2 cellular contexts compared by ENCODE assay signal in the genomic region with DNA sequence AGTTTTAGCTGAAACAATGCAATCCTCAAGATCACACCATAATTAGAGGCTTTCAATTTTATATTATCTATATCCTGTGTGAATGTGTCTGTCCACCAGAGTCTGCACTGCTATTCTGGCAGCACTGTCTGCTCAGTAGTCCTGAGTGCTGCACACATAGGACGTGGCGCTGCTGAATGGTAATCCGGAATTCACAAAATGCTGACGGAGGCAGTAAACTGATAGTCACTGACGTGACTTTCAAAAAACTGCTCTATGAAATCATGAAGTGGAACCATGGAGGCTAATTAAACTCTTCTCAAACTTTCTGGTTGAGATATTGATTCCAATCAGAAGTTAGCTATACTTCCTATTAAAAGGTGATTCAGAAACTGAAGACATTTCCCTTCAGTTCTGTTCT.
A peak's percentile ranks its signal among the peaks of the same experiment; 100 is the strongest.
TF ChIP-seq lines count a peak whose summit lies in the region.

No MANE protein-coding gene starts in this region.

TF ChIP-seq in endothelial cell of umbilical vein, 7 proteins besides CTCF, POLR2A, EP300 and RAD21:
- TF ChIP-seq MYC (IDR thresholded peaks at IDR 0.05; ENCODE audit: low read depth, low read length) (no peak), EZH2 (IDR thresholded peaks at IDR 0.05; ENCODE audit: borderline replicate concordance, low read depth, low read length, severe bottlenecking) (no peak), POLR2AphosphoS5 (IDR thresholded peaks at IDR 0.05; ENCODE audit: insufficient read depth, low read depth, low read length) (no peak), MAX (IDR thresholded peaks at IDR 0.05; ENCODE audit: insufficient read depth, insufficient read length) (no peak), FOS (IDR thresholded peaks at IDR 0.05; ENCODE audit: borderline replicate concordance, insufficient read depth, low read length) (no peak), GATA2 (IDR thresholded peaks at IDR 0.05; ENCODE audit: insufficient read depth, insufficient read length, low read depth, low read length) (no peak), JUN (IDR thresholded peaks at IDR 0.05; ENCODE audit: borderline replicate concordance, insufficient read depth, insufficient read length, low read depth) (no peak)
TF ChIP-seq in endothelial cell of umbilical vein: peak in this region for 0.

TF ChIP-seq in HepG2, 621 proteins besides CTCF, POLR2A, EP300 and RAD21:
- TF ChIP-seq, protein P1, sequence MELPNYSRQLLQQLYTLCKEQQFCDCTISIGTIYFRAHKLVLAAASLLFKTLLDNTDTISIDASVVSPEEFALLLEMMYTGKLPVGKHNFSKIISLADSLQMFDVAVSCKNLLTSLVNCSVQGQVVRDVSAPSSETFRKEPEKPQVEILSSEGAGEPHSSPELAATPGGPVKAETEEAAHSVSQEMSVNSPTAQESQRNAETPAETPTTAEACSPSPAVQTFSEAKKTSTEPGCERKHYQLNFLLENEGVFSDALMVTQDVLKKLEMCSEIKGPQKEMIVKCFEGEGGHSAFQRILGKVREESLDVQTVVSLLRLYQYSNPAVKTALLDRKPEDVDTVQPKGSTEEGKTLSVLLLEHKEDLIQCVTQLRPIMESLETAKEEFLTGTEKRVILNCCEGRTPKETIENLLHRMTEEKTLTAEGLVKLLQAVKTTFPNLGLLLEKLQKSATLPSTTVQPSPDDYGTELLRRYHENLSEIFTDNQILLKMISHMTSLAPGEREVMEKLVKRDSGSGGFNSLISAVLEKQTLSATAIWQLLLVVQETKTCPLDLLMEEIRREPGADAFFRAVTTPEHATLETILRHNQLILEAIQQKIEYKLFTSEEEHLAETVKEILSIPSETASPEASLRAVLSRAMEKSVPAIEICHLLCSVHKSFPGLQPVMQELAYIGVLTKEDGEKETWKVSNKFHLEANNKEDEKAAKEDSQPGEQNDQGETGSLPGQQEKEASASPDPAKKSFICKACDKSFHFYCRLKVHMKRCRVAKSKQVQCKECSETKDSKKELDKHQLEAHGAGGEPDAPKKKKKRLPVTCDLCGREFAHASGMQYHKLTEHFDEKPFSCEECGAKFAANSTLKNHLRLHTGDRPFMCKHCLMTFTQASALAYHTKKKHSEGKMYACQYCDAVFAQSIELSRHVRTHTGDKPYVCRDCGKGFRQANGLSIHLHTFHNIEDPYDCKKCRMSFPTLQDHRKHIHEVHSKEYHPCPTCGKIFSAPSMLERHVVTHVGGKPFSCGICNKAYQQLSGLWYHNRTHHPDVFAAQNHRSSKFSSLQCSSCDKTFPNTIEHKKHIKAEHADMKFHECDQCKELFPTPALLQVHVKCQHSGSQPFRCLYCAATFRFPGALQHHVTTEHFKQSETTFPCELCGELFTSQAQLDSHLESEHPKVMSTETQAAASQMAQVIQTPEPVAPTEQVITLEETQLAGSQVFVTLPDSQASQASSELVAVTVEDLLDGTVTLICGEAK (IDR thresholded peaks at IDR 0.05), result no peak
- TF ChIP-seq, protein P1 (CRISPR knock-in tag; IDR thresholded peaks at IDR 0.05), result no peak
- no peak for TF ChIP-seq HHEX (CRISPR knock-in tag; IDR thresholded peaks at IDR 0.05)
- TF ChIP-seq MAFF (IDR thresholded peaks at IDR 0.05; ENCODE audit: low read depth, low read length), result peak; percentile 92
- TF ChIP-seq PRDM15 (CRISPR knock-in tag; IDR thresholded peaks at IDR 0.05), result no peak
- TF ChIP-seq KLF9 (CRISPR knock-in tag; IDR thresholded peaks at IDR 0.05; ENCODE audit: low read depth), result no peak
- TF ChIP-seq FOXA1 (IDR thresholded peaks at IDR 0.05), result no peak
- no peak for TF ChIP-seq FOXA1 (CRISPR knock-in tag; IDR thresholded peaks at IDR 0.05)
- TF ChIP-seq MAFK (conservative IDR thresholded peaks at IDR 0.05 in 1 of 2, IDR thresholded peaks at IDR 0.05 in 1 of 2; ENCODE audit: low read length in 2 of 2), result peak; percentile 93 to 95
- no peak for TF ChIP-seq ZNF292 (CRISPR knock-in tag; IDR thresholded peaks at IDR 0.05; ENCODE audit: borderline replicate concordance, low read depth)
- TF ChIP-seq ZFP36L1 (CRISPR knock-in tag; IDR thresholded peaks at IDR 0.05), result no peak
TF ChIP-seq in HepG2: peak in this region for 2.
